Comparison of ENCODE assay signal across 8 cellular contexts in genomic region chr5:149962040-149962439, GRCh38. TPM values are rescaled to one million over a fixed set of nuclear protein-coding genes. Genes with fewer than 3 reads are reported as not detected.
DNase-seq lines count a peak whose midpoint lies in the region; ATAC-seq, FAIRE-seq and TF ChIP-seq lines count a peak whose summit lies in the region.

No MANE protein-coding gene starts in this region.

- no peak for FAIRE-seq in A549 (lab: Jason Lieb, UNC)

- CTCF ChIA-PET in A549 (lab: Yijun Ruan, JAX): interaction anchor here (0.6 to 16.5 kb wide), 56 partner anchors 9 to 451 kb away, joined by 3 to 594 read pairs (median 4); partner anchors contain the start of genes CD74, PDE6A and PPARGC1B

- H3K27ac ChIP-seq in A549: peak overlapping the region; percentile 91 to 96; a peak in 4 of 6 replicates

- ATAC-seq in A549 (peak; percentile 38 to 42; a peak in 4 of 6 replicates), GM21576 (IDR thresholded peaks at IDR 0.05; ENCODE audit: unreplicated experiment) (no peak), GM18873 (IDR thresholded peaks at IDR 0.05; ENCODE audit: low FRiP score, unreplicated experiment) (no peak)

- DNase-seq in A549 (ENCODE audit: low read depth in 1 of 2, low spot score in 1 of 2) (peak; percentile 80), EL (peak; percentile 51), NCI-H524 treated with DMSO at 0.1 percent for 48 hours (lab: John Stamatoyannopoulos, UW) (peak; percentile 22), lung microvascular endothelial cell (ENCODE audit: low read depth in 2 of 2) (peak; percentile 68 to 80)
- DNase-seq in stimulated activated CD4-positive, alpha-beta T cell treated with anti-CD3 and anti-CD28 coated beads, Interleukin-4, amount 100 ng/mL, for 4 hours: no peak

- peak overlapping the region; percentile 92 to 98 (median 95) for H3K4me3 Mint-ChIP-seq in brain

- no peak for TF ChIP-seq POLR2A in A549 (IDR thresholded peaks at IDR 0.05; ENCODE audit: low read length)

- peak; percentile 87 for TF ChIP-seq CTCF in A549 (IDR thresholded peaks at IDR 0.05)
- peak in 1 of 2 experiments; percentile 67 for TF ChIP-seq CTCF in brain (conservative IDR thresholded peaks at IDR 0.05)

- no peaks in the 10 kb centered on the region for H3K9me3 ChIP-seq in A549

- no peaks in the 10 kb centered on the region for H3K9me3 Mint-ChIP-seq in brain

- H3K4me1 ChIP-seq in A549: peaks cover 43% of the 10 kb centered on the region

- POLR2A ChIA-PET in A549 (lab: Yijun Ruan, JAX): interaction anchor here (0.7 to 4.0 kb wide), 6 partner anchors 28 to 180 kb away, joined by 3 to 61 read pairs (median 4); partner anchors contain the start of genes HMGXB3 and TIGD6

- H3K4me1 Mint-ChIP-seq in brain: peaks cover 34% of the 10 kb centered on the region

- H3K27me3 Mint-ChIP-seq in brain: peaks cover 12% of the 10 kb centered on the region

- H3K4me3 ChIP-seq in A549: peak overlapping the region; percentile 81

- H3K27ac Mint-ChIP-seq in brain: peak overlapping the region; percentile 31 to 81 (median 60)

- peaks cover 4% of the 10 kb centered on the region for H3K36me3 Mint-ChIP-seq in brain

- TF ChIP-seq EP300 in A549 (IDR thresholded peaks at IDR 0.05): no peak

- H3K4me2 ChIP-seq in A549: peak overlapping the region; percentile 80

- peak; percentile 87 to 89 for TF ChIP-seq RAD21 in A549 (conservative IDR thresholded peaks at IDR 0.05 in 1 of 2, IDR thresholded peaks at IDR 0.05 in 1 of 2)

- 26% methylated on average over 7 of the region's 7 CpGs for WGBS in A549 (ENCODE audit: missing lambda C conversion rate)

TF ChIP-seq in A549, 52 proteins besides CTCF, POLR2A, EP300 and RAD21:
- TF ChIP-seq EHMT2 (IDR thresholded peaks at IDR 0.05; ENCODE audit: low read depth): no peak
- TF ChIP-seq SMC3 (IDR thresholded peaks at IDR 0.05): peak; percentile 86

RNA-seq across cellular contexts. Expression of gene SLC26A2, which starts 1.5 kb away (rescaled TPM):
- polyA plus RNA-seq in A549 (2011; rRNA removed): 23.2 and 31.9 TPM in 2 replicates
- polyA plus RNA-seq in A549 (2012; cell fraction: cytosol; rRNA removed): 5.2 and 6.7 TPM in 2 replicates
- polyA plus RNA-seq in A549 (2012; cell fraction: nucleus; rRNA removed): 6.1 and 12.5 TPM in 2 replicates
- 28.4 to 33.5 TPM (median 32.2 TPM) in 3 replicates for polyA plus RNA-seq in A549 (2017; fragmentation: RNase III; extraction: RNeasy Plus Mini Kit Qiagen cat#74134 plus additional on column Dnase treatment)
- 49.3 and 53.2 TPM in 2 replicates for polyA minus RNA-seq in A549 (2011; rRNA and poly(A)+ RNA removed)
- 13.1 TPM for polyA plus RNA-seq in brain (ENCODE audit: insufficient read depth, low read depth, low replicate concordance)
- total RNA-seq in lung microvascular endothelial cell: 17.9 and 18.8 TPM in 2 replicates

RNA-seq across cellular contexts. Expression of gene PDE6A, which starts 17.4 kb away (rescaled TPM):
- polyA plus RNA-seq in A549 (2011; rRNA removed) (0.30 and 0.35 TPM in 2 replicates), A549 (2017; fragmentation: RNase III; extraction: RNeasy Plus Mini Kit Qiagen cat#74134 plus additional on column Dnase treatment) (0.20 to 0.30 TPM (median 0.28 TPM) in 3 replicates), brain (ENCODE audit: insufficient read depth, low read depth, low replicate concordance) (1.5 TPM)
- 0.15 and 0.23 TPM in 2 replicates for polyA plus RNA-seq in A549 (2012; cell fraction: cytosol; rRNA removed)
- 0.47 and 0.60 TPM in 2 replicates for polyA plus RNA-seq in A549 (2012; cell fraction: nucleus; rRNA removed)
- 0.39 and 0.41 TPM in 2 replicates for polyA minus RNA-seq in A549 (2011; rRNA and poly(A)+ RNA removed)
- total RNA-seq in lung microvascular endothelial cell: under 0.01 TPM in 1 of 2 replicates, not detected in the other

RNA-seq across cellular contexts. Expression of gene TIGD6, which starts 38.4 kb away (rescaled TPM):
- 7.3 and 8.4 TPM in 2 replicates for polyA plus RNA-seq in A549 (2011; rRNA removed)
- polyA plus RNA-seq in A549 (2012; cell fraction: cytosol; rRNA removed): 3.7 and 4.2 TPM in 2 replicates
- polyA plus RNA-seq in A549 (2012; cell fraction: nucleus; rRNA removed): 2.9 and 4.2 TPM in 2 replicates
- 4.2 to 4.4 TPM (median 4.3 TPM) in 3 replicates for polyA plus RNA-seq in A549 (2017; fragmentation: RNase III; extraction: RNeasy Plus Mini Kit Qiagen cat#74134 plus additional on column Dnase treatment)
- polyA minus RNA-seq in A549 (2011; rRNA and poly(A)+ RNA removed): 12.1 and 17.4 TPM in 2 replicates
- polyA plus RNA-seq in brain (ENCODE audit: insufficient read depth, low read depth, low replicate concordance): 5.6 TPM
- total RNA-seq in lung microvascular endothelial cell: 2.6 and 5.6 TPM in 2 replicates

RNA-seq across cellular contexts. Expression of gene HMGXB3, which starts 38.5 kb away (rescaled TPM):
- polyA plus RNA-seq in A549 (2011; rRNA removed) (34.1 and 37.2 TPM in 2 replicates), A549 (2017; fragmentation: RNase III; extraction: RNeasy Plus Mini Kit Qiagen cat#74134 plus additional on column Dnase treatment) (19.6 to 20.5 TPM (median 19.9 TPM) in 3 replicates), brain (ENCODE audit: insufficient read depth, low read depth, low replicate concordance) (20.7 TPM)
- 21.0 and 25.8 TPM in 2 replicates for polyA plus RNA-seq in A549 (2012; cell fraction: cytosol; rRNA removed)
- 58.1 and 65.6 TPM in 2 replicates for polyA plus RNA-seq in A549 (2012; cell fraction: nucleus; rRNA removed)
- polyA minus RNA-seq in A549 (2011; rRNA and poly(A)+ RNA removed): 54.1 and 55.3 TPM in 2 replicates
- total RNA-seq in lung microvascular endothelial cell: 20.3 and 29.8 TPM in 2 replicates

Comparison
In these comparisons a context has a peak if more than half of its experiments do, and no peak if none do; other contexts are left out.
1. ATAC-seq: peak in A549 (2 of 2); none in GM21576 (single experiment) and GM18873 (single experiment).
2. DNase-seq: peak in A549 (2 of 2), EL (single experiment), NCI-H524 treated with DMSO at 0.1 percent for 48 hours (single experiment) and lung microvascular endothelial cell (2 of 2); none in stimulated activated CD4-positive, alpha-beta T cell treated with anti-CD3 and anti-CD28 coated beads, Interleukin-4, amount 100 ng/mL, for 4 hours (0 of 2).